18 cellular contexts compared by ENCODE assay signal in the genomic region with DNA sequence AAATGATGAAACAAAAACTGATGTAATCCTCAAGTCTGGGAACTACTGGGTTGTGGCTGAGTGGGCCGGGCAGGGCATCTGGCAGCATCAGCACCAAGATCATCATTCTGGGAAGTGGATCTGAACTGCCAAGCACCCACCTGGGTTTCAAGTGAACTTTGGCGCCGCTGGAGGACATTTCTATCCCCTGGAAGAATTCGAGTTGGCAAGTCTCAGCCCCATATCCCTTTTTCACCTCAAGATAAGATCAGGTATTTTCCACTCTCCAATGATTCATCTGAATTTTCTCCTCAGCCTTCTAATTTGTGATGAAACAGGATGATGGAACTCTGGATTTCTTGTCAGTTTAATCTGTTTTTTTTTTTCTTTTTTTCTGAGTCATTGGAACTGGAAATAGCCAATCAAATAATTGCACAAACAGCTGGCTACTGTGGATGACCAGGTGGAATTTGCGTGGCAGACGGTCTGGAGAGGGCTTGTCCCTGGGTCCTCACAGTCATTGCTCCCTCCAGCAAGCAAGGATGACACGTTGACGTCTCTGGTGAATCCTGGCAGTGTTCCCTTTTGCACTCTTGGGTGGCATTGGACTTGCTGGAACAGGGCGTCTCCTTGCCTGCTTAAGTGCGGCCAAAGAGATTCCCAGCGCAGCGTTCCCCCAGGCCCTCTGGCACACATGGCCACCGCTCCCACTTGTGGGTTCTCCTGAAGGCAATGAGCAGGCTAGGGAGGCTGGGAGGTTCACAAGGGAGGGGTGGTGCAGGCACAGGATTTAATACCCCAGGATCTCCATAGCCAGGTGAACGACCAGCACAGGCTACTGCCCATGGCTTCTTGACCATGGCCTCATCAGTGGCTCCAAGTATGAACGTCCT.
DNase-seq lines count a peak whose midpoint lies in the region; ATAC-seq and TF ChIP-seq lines count a peak whose summit lies in the region.
"Had no signal": no experiment of that assay in that cellular context is flagged by ENCODE, and none has a peak within 500 bp of the region (broad histone marks: within the 10 kb centered on the region; RNA-seq: fewer than 3 reads in every experiment).

No MANE protein-coding gene starts in this region.

- intact Hi-C loops in left lung (cut with DNase I): no loop called here

- H3K36me3 ChIP-seq in left lung (peaks cover 0 to 59% of the 10 kb centered on the region in 2 donors), osteoblast (ENCODE audit: insufficient read depth, low read length) (peaks cover 19% of the 10 kb centered on the region)

- no peak overlapping the region for H2AFZ ChIP-seq in osteoblast (ENCODE audit: low read length)

- H3K4me1 ChIP-seq in left lung: no peaks in the 10 kb centered on the region
- H3K4me1 ChIP-seq in osteoblast (ENCODE audit: insufficient read depth, low read length): no peaks in the 10 kb centered on the region

- no peak overlapping the region; the same call in 1 of the 2 replicates for H3K4me3 Mint-ChIP-seq in HFFc6
- H3K4me3 Mint-ChIP-seq: activated naive CD4-positive, alpha-beta T cell treated with anti-CD3 and anti-CD28 coated beads, Interleukin-2, amount 50 U/mL, for 24 hours; brain; dendritic cell treated with granulocyte-macrophage colony-stimulating factor and Interleukin-4, amounts not matched to agents 40 ng/mL and 50 ng/mL, for 4 days; mesothelial cell of epicardium had no signal

- H3K4me1 Mint-ChIP-seq in HFFc6 (ENCODE audit: low read depth): peaks cover 15% of the 10 kb centered on the region
- H3K4me1 Mint-ChIP-seq: activated naive CD4-positive, alpha-beta T cell treated with anti-CD3 and anti-CD28 coated beads, Interleukin-2, amount 50 U/mL, for 24 hours; brain; mesothelial cell of epicardium had no signal

- peak; percentile 25 for ATAC-seq in left lung
- ATAC-seq: right cardiac atrium had no signal

- H3K4me3 ChIP-seq in AG09309 (ENCODE audit: control insufficient read depth, low read depth, low read length): no peak overlapping the region
- H3K4me3 ChIP-seq in cardiac fibroblast (replicated peaks in 1 of 2; ENCODE audit: low read depth in 2 of 2, low read length in 2 of 2): no peak overlapping the region
- no peak overlapping the region for H3K4me3 ChIP-seq in left lung
- H3K4me3 ChIP-seq in osteoblast (ENCODE audit: insufficient read depth, low read length): no peak overlapping the region

- H3K9me3 ChIP-seq in left lung: no peaks in the 10 kb centered on the region
- H3K9me3 ChIP-seq in osteoblast (ENCODE audit: low read depth, low read length): no peaks in the 10 kb centered on the region

- H3K27me3 ChIP-seq in left lung (no peaks in the 10 kb centered on the region), osteoblast (ENCODE audit: insufficient read depth, low read length) (no peaks in the 10 kb centered on the region)

- DNase-seq in AG09309 (ENCODE audit: low read depth) (peak; percentile 38), HFFc6 (peak; percentile 76), cardiac fibroblast (ENCODE audit: low read depth in 2 of 2) (peak; percentile 10 to 27), left lung (no peak), DMS 273 treated with DMSO at 0.1 percent for 48 hours (lab: John Stamatoyannopoulos, UW) (no peak), CD1c-positive myeloid dendritic cell (ENCODE audit: extremely low spot score) (no peak), midbrain (lab: John Stamatoyannopoulos, UW) (no peak), osteoblast (ENCODE audit: insufficient read length, low spot score, missing footprints) (no peak)
- DNase-seq: activated CD8-positive, alpha-beta memory T cell treated with anti-CD3 and anti-CD28 coated beads, Interleukin-2, amount 50 U/mL, for 4 hours; kidney glomerular epithelial cell; NCI-H1930; NCI-H524; right cardiac atrium; T1000 had no signal

- peaks cover 19% of the 10 kb centered on the region for H3K36me3 Mint-ChIP-seq in HFFc6 (ENCODE audit: low read depth)

- TF ChIP-seq CTCF in AG09309 (IDR thresholded peaks at IDR 0.05; ENCODE audit: control insufficient read depth, insufficient read depth, low read depth, low read length, missing control alignments): no peak
- TF ChIP-seq CTCF in HFFc6 (IDR thresholded peaks at IDR 0.05): no peak
- TF ChIP-seq CTCF in cardiac fibroblast (IDR thresholded peaks at IDR 0.05; ENCODE audit: low read depth, low read length): no peak
- TF ChIP-seq CTCF in left lung (IDR thresholded peaks at IDR 0.05): no peak
- TF ChIP-seq CTCF in osteoblast (IDR thresholded peaks at IDR 0.05; ENCODE audit: extremely low read depth, low read depth, low read length): no peak

- H3K9me3 Mint-ChIP-seq in HFFc6: no peaks in the 10 kb centered on the region
- H3K9me3 Mint-ChIP-seq: activated naive CD4-positive, alpha-beta T cell treated with anti-CD3 and anti-CD28 coated beads, Interleukin-2, amount 50 U/mL, for 24 hours; brain; dendritic cell treated with granulocyte-macrophage colony-stimulating factor and Interleukin-4, amounts not matched to agents 40 ng/mL and 50 ng/mL, for 4 days; mesothelial cell of epicardium had no signal

- H3K4me2 ChIP-seq in osteoblast (ENCODE audit: insufficient read depth, low read length): no peak overlapping the region

- peak overlapping the region; percentile 73 for H3K27ac Mint-ChIP-seq in HFFc6
- H3K27ac Mint-ChIP-seq: activated naive CD4-positive, alpha-beta T cell treated with anti-CD3 and anti-CD28 coated beads, Interleukin-2, amount 50 U/mL, for 24 hours; dendritic cell treated with granulocyte-macrophage colony-stimulating factor and Interleukin-4, amounts not matched to agents 40 ng/mL and 50 ng/mL, for 4 days; mesothelial cell of epicardium had no signal

- no peaks in the 10 kb centered on the region for H3K79me2 ChIP-seq in osteoblast (ENCODE audit: insufficient read depth, low read length)

- peaks cover 3% of the 10 kb centered on the region for H3K27me3 Mint-ChIP-seq in HFFc6 (ENCODE audit: insufficient read depth)
- H3K27me3 Mint-ChIP-seq: activated naive CD4-positive, alpha-beta T cell treated with anti-CD3 and anti-CD28 coated beads, Interleukin-2, amount 50 U/mL, for 24 hours; brain; dendritic cell treated with granulocyte-macrophage colony-stimulating factor and Interleukin-4, amounts not matched to agents 40 ng/mL and 50 ng/mL, for 4 days had no signal

- H4K20me1 ChIP-seq in osteoblast (ENCODE audit: insufficient read depth, low read length): no peaks in the 10 kb centered on the region

- H3K27ac ChIP-seq in left lung: no peak overlapping the region
- H3K27ac ChIP-seq in osteoblast (ENCODE audit: low read depth, low read length): no peak overlapping the region

Comparison
In these comparisons a context has a peak if more than half of its experiments do, and no peak if none do; other contexts are left out.
1. DNase-seq: peak in AG09309 (single experiment), HFFc6 (single experiment) and cardiac fibroblast (2 of 2); none in left lung (0 of 2), DMS 273 treated with DMSO at 0.1 percent for 48 hours (single experiment), CD1c-positive myeloid dendritic cell (single experiment), midbrain (single experiment) and osteoblast (single experiment).